In the genomic region with DNA sequence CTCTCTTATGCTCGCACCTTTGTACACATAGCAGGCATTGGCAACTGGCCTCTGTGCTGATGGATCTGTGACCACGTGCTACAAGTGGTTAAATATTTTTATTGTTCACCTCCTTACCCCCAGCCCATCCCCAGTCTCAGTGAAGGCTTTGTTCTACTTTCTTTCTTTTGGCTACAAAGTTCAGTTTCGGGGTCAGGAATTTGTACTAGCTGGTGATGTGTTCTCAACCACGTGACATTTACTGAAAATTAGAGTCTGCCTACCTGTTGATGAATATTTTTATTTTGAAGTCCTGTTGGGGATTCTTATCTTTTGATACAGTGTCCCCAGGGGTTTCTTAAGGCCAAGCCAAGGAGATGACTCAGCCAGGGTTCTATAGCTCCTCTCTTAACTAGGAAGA, we compare ENCODE assay signal across 1 cellular context.
A peak's percentile ranks its signal among the peaks of the same experiment; 100 is the strongest.
TF ChIP-seq lines count a peak whose summit lies in the region.

No MANE protein-coding gene starts in this region.

TF ChIP-seq in K562, 482 proteins besides CTCF, POLR2A, EP300 and RAD21:
- TF ChIP-seq, protein P1, sequence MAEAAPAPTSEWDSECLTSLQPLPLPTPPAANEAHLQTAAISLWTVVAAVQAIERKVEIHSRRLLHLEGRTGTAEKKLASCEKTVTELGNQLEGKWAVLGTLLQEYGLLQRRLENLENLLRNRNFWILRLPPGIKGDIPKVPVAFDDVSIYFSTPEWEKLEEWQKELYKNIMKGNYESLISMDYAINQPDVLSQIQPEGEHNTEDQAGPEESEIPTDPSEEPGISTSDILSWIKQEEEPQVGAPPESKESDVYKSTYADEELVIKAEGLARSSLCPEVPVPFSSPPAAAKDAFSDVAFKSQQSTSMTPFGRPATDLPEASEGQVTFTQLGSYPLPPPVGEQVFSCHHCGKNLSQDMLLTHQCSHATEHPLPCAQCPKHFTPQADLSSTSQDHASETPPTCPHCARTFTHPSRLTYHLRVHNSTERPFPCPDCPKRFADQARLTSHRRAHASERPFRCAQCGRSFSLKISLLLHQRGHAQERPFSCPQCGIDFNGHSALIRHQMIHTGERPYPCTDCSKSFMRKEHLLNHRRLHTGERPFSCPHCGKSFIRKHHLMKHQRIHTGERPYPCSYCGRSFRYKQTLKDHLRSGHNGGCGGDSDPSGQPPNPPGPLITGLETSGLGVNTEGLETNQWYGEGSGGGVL (CRISPR knock-in tag; IDR thresholded peaks at IDR 0.05), result no peak
- TF ChIP-seq, protein P2, sequence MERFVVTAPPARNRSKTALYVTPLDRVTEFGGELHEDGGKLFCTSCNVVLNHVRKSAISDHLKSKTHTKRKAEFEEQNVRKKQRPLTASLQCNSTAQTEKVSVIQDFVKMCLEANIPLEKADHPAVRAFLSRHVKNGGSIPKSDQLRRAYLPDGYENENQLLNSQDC (CRISPR knock-in tag; IDR thresholded peaks at IDR 0.05), result no peak
- TF ChIP-seq, protein P3, sequence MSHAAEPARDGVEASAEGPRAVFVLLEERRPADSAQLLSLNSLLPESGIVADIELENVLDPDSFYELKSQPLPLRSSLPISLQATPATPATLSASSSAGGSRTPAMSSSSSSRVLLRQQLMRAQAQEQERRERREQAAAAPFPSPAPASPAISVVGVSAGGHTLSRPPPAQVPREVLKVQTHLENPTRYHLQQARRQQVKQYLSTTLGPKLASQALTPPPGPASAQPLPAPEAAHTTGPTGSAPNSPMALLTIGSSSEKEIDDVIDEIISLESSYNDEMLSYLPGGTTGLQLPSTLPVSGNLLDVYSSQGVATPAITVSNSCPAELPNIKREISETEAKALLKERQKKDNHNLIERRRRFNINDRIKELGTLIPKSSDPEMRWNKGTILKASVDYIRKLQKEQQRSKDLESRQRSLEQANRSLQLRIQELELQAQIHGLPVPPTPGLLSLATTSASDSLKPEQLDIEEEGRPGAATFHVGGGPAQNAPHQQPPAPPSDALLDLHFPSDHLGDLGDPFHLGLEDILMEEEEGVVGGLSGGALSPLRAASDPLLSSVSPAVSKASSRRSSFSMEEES (CRISPR knock-in tag; IDR thresholded peaks at IDR 0.05), result 0 out of 2 replicates have a peak, but pooled peaks have one; percentile 22
- TF ChIP-seq, protein P4, sequence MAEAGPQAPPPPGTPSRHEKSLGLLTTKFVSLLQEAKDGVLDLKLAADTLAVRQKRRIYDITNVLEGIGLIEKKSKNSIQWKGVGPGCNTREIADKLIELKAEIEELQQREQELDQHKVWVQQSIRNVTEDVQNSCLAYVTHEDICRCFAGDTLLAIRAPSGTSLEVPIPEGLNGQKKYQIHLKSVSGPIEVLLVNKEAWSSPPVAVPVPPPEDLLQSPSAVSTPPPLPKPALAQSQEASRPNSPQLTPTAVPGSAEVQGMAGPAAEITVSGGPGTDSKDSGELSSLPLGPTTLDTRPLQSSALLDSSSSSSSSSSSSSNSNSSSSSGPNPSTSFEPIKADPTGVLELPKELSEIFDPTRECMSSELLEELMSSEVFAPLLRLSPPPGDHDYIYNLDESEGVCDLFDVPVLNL (CRISPR knock-in tag; IDR thresholded peaks at IDR 0.05; ENCODE audit: low read depth), result no peak
- TF ChIP-seq MECOM (CRISPR knock-in tag; IDR thresholded peaks at IDR 0.05), result no peak
TF ChIP-seq in K562: peak in this region for 1.
